In genomic region chr4:2009651-2010233, GRCh38 we compare ENCODE assay signal across 7 cellular contexts. TPM values are rescaled to one million over a fixed set of nuclear protein-coding genes. Genes with fewer than 3 reads are reported as not detected.
DNase-seq lines count a peak whose midpoint lies in the region; ATAC-seq, FAIRE-seq and TF ChIP-seq lines count a peak whose summit lies in the region.

No MANE protein-coding gene starts in this region.

- ATAC-seq in upper lobe of left lung (ENCODE audit: low FRiP score in 2 of 2), result peak; percentile 68 to 72

- TF ChIP-seq POLR2A in GM12891 (IDR thresholded peaks at IDR 0.05; ENCODE audit: low read depth, low read length), result no peak
- TF ChIP-seq POLR2A in upper lobe of left lung (IDR thresholded peaks at IDR 0.05), result no peak

- H3K4me1 Mint-ChIP-seq in activated naive CD4-positive, alpha-beta T cell treated with anti-CD3 and anti-CD28 coated beads, Interleukin-2, amount 10 ng/mL, durations not matched to agents 7 days and 5 days, result peaks cover 32% of the 10 kb centered on the region

- H3K4me3 Mint-ChIP-seq in activated naive CD4-positive, alpha-beta T cell treated with anti-CD3 and anti-CD28 coated beads, Interleukin-2, amount 10 ng/mL, durations not matched to agents 7 days and 5 days, result peak overlapping the region; percentile 91

- H3K9me3 Mint-ChIP-seq in activated naive CD4-positive, alpha-beta T cell treated with anti-CD3 and anti-CD28 coated beads, Interleukin-2, amount 10 ng/mL, durations not matched to agents 7 days and 5 days, result no peaks in the 10 kb centered on the region

- no peak for DNase-seq in GM12891 (ENCODE audit: insufficient read length, low spot score)
- peak; percentile 70 for DNase-seq in RPMI8226
- DNase-seq in activated naive CD4-positive, alpha-beta T cell treated with anti-CD3 and anti-CD28 coated beads, Interleukin-2, amount 10 ng/mL, durations not matched to agents 7 days and 5 days, result peak; percentile 70
- peak; percentile 71 for DNase-seq in germinal center (ENCODE audit: low spot score)
- DNase-seq in upper lobe of left lung, result peak; percentile 71 to 84

- TF ChIP-seq EP300 in upper lobe of left lung (IDR thresholded peaks at IDR 0.05), result no peak

- H3K27me3 ChIP-seq in HUES64 (ENCODE audit: insufficient read depth, low read length) (peaks cover 19% of the 10 kb centered on the region; the same call in 1 of the 2 replicates), neutrophil (peaks cover 13% of the 10 kb centered on the region), upper lobe of left lung (no peaks in the 10 kb centered on the region)

- H3K27ac Mint-ChIP-seq in activated naive CD4-positive, alpha-beta T cell treated with anti-CD3 and anti-CD28 coated beads, Interleukin-2, amount 10 ng/mL, durations not matched to agents 7 days and 5 days, result peak overlapping the region; percentile 89

- peaks cover 19% of the 10 kb centered on the region for H3K36me3 ChIP-seq in HUES64 (ENCODE audit: insufficient read depth, low read length)
- peaks cover 3% of the 10 kb centered on the region for H3K36me3 ChIP-seq in neutrophil
- peaks cover 0 to 4% (median 0%) of the 10 kb centered on the region in 4 donors for H3K36me3 ChIP-seq in upper lobe of left lung

- H3K4me1 ChIP-seq in HUES64 (ENCODE audit: insufficient read depth, low read length) (peaks cover 4% of the 10 kb centered on the region; the same call in 1 of the 2 replicates), neutrophil (ENCODE audit: control insufficient read depth in 1 of 2, insufficient read depth in 1 of 2, low read depth in 1 of 2, low read length in 1 of 2) (peaks cover 39 to 49% of the 10 kb centered on the region in 2 experiments), upper lobe of left lung (peaks cover 15 to 32% (median 22%) of the 10 kb centered on the region in 4 donors)

- H3K4me3 ChIP-seq in HUES64 (ENCODE audit: low read length) (peak overlapping the region; percentile 99), neutrophil (ENCODE audit: low read depth in 1 of 2, low read length in 1 of 2) (peak overlapping the region; percentile 84 to 100), upper lobe of left lung (peak overlapping the region; percentile 70 to 98 (median 84))

- CTCF ChIA-PET in activated naive CD4-positive, alpha-beta T cell treated with anti-CD3 and anti-CD28 coated beads, Interleukin-2, amount 10 ng/mL, durations not matched to agents 7 days and 5 days (lab: Charles Lee), result interaction anchor here (0.8 kb wide), 1 partner anchor 163 kb away, joined by 3 read pairs; no protein-coding TSS in a partner anchor

- peaks cover 26% of the 10 kb centered on the region for H3K27me3 Mint-ChIP-seq in activated naive CD4-positive, alpha-beta T cell treated with anti-CD3 and anti-CD28 coated beads, Interleukin-2, amount 10 ng/mL, durations not matched to agents 7 days and 5 days

- peaks cover 19% of the 10 kb centered on the region for H3K36me3 Mint-ChIP-seq in activated naive CD4-positive, alpha-beta T cell treated with anti-CD3 and anti-CD28 coated beads, Interleukin-2, amount 10 ng/mL, durations not matched to agents 7 days and 5 days

- peak overlapping the region; percentile 100; the same call in 1 of the 2 replicates for H3K27ac ChIP-seq in HUES64 (ENCODE audit: low read depth, low read length)
- H3K27ac ChIP-seq in neutrophil, result peak overlapping the region; percentile 95
- peak overlapping the region; percentile 91 to 98 (median 95) for H3K27ac ChIP-seq in upper lobe of left lung

- TF ChIP-seq CTCF in neutrophil (IDR thresholded peaks at IDR 0.05) (no peak), upper lobe of left lung (IDR thresholded peaks at IDR 0.05) (peak in 3 of 6 experiments; percentile 14 to 53 (median 17))

- 9% methylated on average over 23 of the region's 23 CpGs for WGBS in HUES64
- WGBS in upper lobe of left lung, 2 donors, result 5 to 7% methylated on average over 23 of the region's 23 CpGs

- H3K9me3 ChIP-seq in HUES64 (ENCODE audit: insufficient read depth, low read depth, low read length) (no peaks in the 10 kb centered on the region), neutrophil (no peaks in the 10 kb centered on the region), upper lobe of left lung (no peaks in the 10 kb centered on the region)

- peak overlapping the region; percentile 99 for H3K9ac ChIP-seq in HUES64 (ENCODE audit: low read depth, low read length)

- no peak for FAIRE-seq in GM12891 (lab: Jason Lieb, UNC)

TF ChIP-seq in GM12891, 5 proteins besides CTCF, POLR2A, EP300 and RAD21:
- TF ChIP-seq SPI1 (IDR thresholded peaks at IDR 0.05; ENCODE audit: low read depth, low read length) (peak; percentile 15; the same call in 1 of the 2 replicates), TAF1 (IDR thresholded peaks at IDR 0.05; ENCODE audit: low read depth, low read length) (no peak), POU2F2 (IDR thresholded peaks at IDR 0.05; ENCODE audit: low read depth, low read length) (no peak)
TF ChIP-seq in GM12891: peak in this region for 1.

RNA-seq across cellular contexts. Expression of gene NELFA, which starts 1.0 kb away (rescaled TPM):
- 18.5 TPM for polyA plus RNA-seq in GM12891 (2012; ENCODE audit: low read depth, missing spikeins)
- 36.2 TPM for polyA plus RNA-seq in HUES64 (2013, experiment 1 of 2)
- 34.1 TPM for polyA plus RNA-seq in HUES64 (2013, experiment 2 of 2)
- 10 to 100 TPM; 16.7 to 43.0 (median 27.3) TPM for total RNA-seq in upper lobe of left lung

RNA-seq across cellular contexts. Expression of gene NAT8L, which starts 49.4 kb away (rescaled TPM):
- polyA plus RNA-seq in GM12891 (2012; ENCODE audit: low read depth, missing spikeins), result 0.09 TPM
- 5.1 TPM for polyA plus RNA-seq in HUES64 (2013, experiment 1 of 2)
- polyA plus RNA-seq in HUES64 (2013, experiment 2 of 2), result 4.5 TPM
- under 1 TPM in 4 of 6 donors, not detected in 2; 0.15 to 0.37 (median 0.30) TPM for total RNA-seq in upper lobe of left lung
